ENCODE assay signal across 39 cellular contexts in genomic region chr1:202125611-202126010, GRCh38. TPM values are rescaled to one million over a fixed set of nuclear protein-coding genes. Genes with fewer than 3 reads are reported as not detected.
"Had no signal": no experiment of that assay in that cellular context is flagged by ENCODE, and none has a peak within 500 bp of the region (broad histone marks: within the 10 kb centered on the region; RNA-seq: fewer than 3 reads in every experiment).

No MANE protein-coding gene starts in this region.

- H3K27me3 Mint-ChIP-seq: activated CD4-positive, alpha-beta memory T cell treated with anti-CD3 and anti-CD28 coated beads for 36 hours; activated CD4-positive, alpha-beta T cell treated with anti-CD3 and anti-CD28 coated beads for 36 hours; brain had no signal

- H3K4me3 ChIP-seq: adrenal gland, ascending aorta, breast epithelium, cardiac muscle cell, esophagus squamous epithelium, gastroesophageal sphincter, heart right ventricle had no signal

- H3K36me3 Mint-ChIP-seq: activated CD4-positive, alpha-beta memory T cell treated with anti-CD3 and anti-CD28 coated beads for 36 hours; activated CD8-positive, alpha-beta memory T cell treated with anti-CD3 and anti-CD28 coated beads, Interleukin-2, amount 10 ng/mL, durations not matched to agents 7 days and 5 days; activated naive CD4-positive, alpha-beta T cell treated with anti-CD3 and anti-CD28 coated beads, Interleukin-2, amount 50 U/mL, for 24 hours; activated naive CD8-positive, alpha-beta T cell treated with anti-CD3 and anti-CD28 coated beads for 36 hours; brain; T-cell had no signal

- H3K9me3 Mint-ChIP-seq: activated CD4-positive, alpha-beta memory T cell treated with anti-CD3 and anti-CD28 coated beads for 36 hours; activated CD4-positive, alpha-beta T cell treated with anti-CD3 and anti-CD28 coated beads, Interleukin-2, amount 10 ng/mL, durations not matched to agents 24 days and 14 days; activated naive CD4-positive, alpha-beta T cell treated with anti-CD3 and anti-CD28 coated beads for 36 hours; activated naive CD4-positive, alpha-beta T cell treated with anti-CD3 and anti-CD28 coated beads, Interleukin-2, amount 50 U/mL, for 24 hours; activated naive CD8-positive, alpha-beta T cell treated with anti-CD3 and anti-CD28 coated beads for 36 hours; activated naive CD8-positive, alpha-beta T cell treated with anti-CD3 and anti-CD28 coated beads, Interleukin-2, amount 50 U/mL, for 24 hours; activated T-helper 1 cell treated with anti-CD3 and anti-CD28 coated beads, Interleukin-12 subunit alpha, Interleukin-12 subunit beta, Interleukin-2, Interleukin-4 antibody, amounts not matched to agents 30 ng/mL and 10 ng/mL and 1 ng/mL, durations not matched to agents 14 hours and 24 hours and 36 hours; activated T-helper 2 cell treated with anti-CD3 and anti-CD28 coated beads, Interferon-gamma antibody, Interleukin-2, Interleukin-4, amounts not matched to agents 10 μg/mL and 5 μg/mL and 100 μg/mL, durations not matched to agents 14 hours and 24 hours and 36 hours; central memory CD8-positive, alpha-beta T cell; T-cell; T-helper 2 cell treated with Interferon-gamma antibody and Interleukin-4, amounts not matched to agents 5 μg/mL and 100 μg/mL, for 36 hours had no signal

- ATAC-seq: activated CD4-positive, alpha-beta T cell treated with anti-CD3 and anti-CD28 coated beads for 36 hours; activated CD8-positive, alpha-beta memory T cell treated with anti-CD3 and anti-CD28 coated beads, Interleukin-2, amount 10 ng/mL, durations not matched to agents 7 days and 5 days; activated CD8-positive, alpha-beta T cell treated with anti-CD3 and anti-CD28 coated beads, Interleukin-2, amount 10 ng/mL, durations not matched to agents 7 days and 5 days; activated naive CD8-positive, alpha-beta T cell treated with anti-CD3 and anti-CD28 coated beads, Interleukin-2, amount 50 U/mL, for 24 hours; gastroesophageal sphincter; heart right ventricle; T-cell; T-helper 17 cell had no signal

- H3K9me3 ChIP-seq: adrenal gland, ascending aorta, breast epithelium, esophagus squamous epithelium, gastroesophageal sphincter, heart right ventricle had no signal

- H3K27me3 ChIP-seq: adrenal gland, ascending aorta, breast epithelium, cardiac muscle cell, esophagus squamous epithelium, gastroesophageal sphincter, heart right ventricle had no signal

- DNase-seq: activated CD4-positive, alpha-beta memory T cell treated with anti-CD3 and anti-CD28 coated beads for 36 hours; activated CD4-positive, alpha-beta T cell treated with anti-CD3 and anti-CD28 coated beads for 36 hours; activated CD4-positive, alpha-beta T cell treated with anti-CD3 and anti-CD28 coated beads, Interleukin-2, amount 10 ng/mL, durations not matched to agents 24 days and 14 days; activated CD4-positive, CD25-positive, alpha-beta regulatory T cell; activated CD4-positive, CD25-positive, alpha-beta regulatory T cell treated with anti-CD3 and anti-CD28 coated beads, Interleukin-2, amount 50 U/mL, for 72 hours; activated CD8-positive, alpha-beta memory T cell treated with anti-CD3 and anti-CD28 coated beads, Interleukin-2, amount 10 ng/mL, durations not matched to agents 7 days and 5 days; activated CD8-positive, alpha-beta memory T cell treated with anti-CD3 and anti-CD28 coated beads, Interleukin-2, amount 50 U/mL, for 4 hours; activated CD8-positive, alpha-beta T cell treated with anti-CD3 and anti-CD28 coated beads, Interleukin-2, amount 10 ng/mL, durations not matched to agents 7 days and 5 days; activated effector memory CD4-positive, alpha-beta T cell treated with anti-CD3 and anti-CD28 coated beads, Interleukin-2, amount 50 U/mL, for 16 hours; activated naive CD4-positive, alpha-beta T cell treated with anti-CD3 and anti-CD28 coated beads for 36 hours; activated naive CD8-positive, alpha-beta T cell treated with anti-CD3 and anti-CD28 coated beads for 36 hours; activated naive CD8-positive, alpha-beta T cell treated with anti-CD3 and anti-CD28 coated beads, Interleukin-2, amount 50 U/mL, for 24 hours; activated T-cell treated with anti-CD3 and anti-CD28 coated beads, Interleukin-2, amount 50 U/mL, for 1 hour; activated T-cell treated with anti-CD3 and anti-CD28 coated beads, Interleukin-2, amount 50 U/mL, for 48 hours; adrenal gland; cortex of kidney; dermis blood vessel endothelial cell; effector CD8-positive, alpha-beta T cell; esophagus squamous epithelium; foreskin melanocyte; heart right ventricle; T-cell; T-helper 17 cell; T1000 had no signal

- H3K36me3 ChIP-seq: adrenal gland, ascending aorta, breast epithelium, cardiac muscle cell, esophagus squamous epithelium, gastroesophageal sphincter, heart right ventricle had no signal

- H3K27ac Mint-ChIP-seq: activated CD4-positive, alpha-beta memory T cell treated with anti-CD3 and anti-CD28 coated beads for 36 hours; activated CD4-positive, alpha-beta T cell treated with anti-CD3 and anti-CD28 coated beads for 36 hours; activated CD4-positive, alpha-beta T cell treated with anti-CD3 and anti-CD28 coated beads, Interleukin-2, amount 10 ng/mL, durations not matched to agents 24 days and 14 days; activated CD8-positive, alpha-beta memory T cell treated with anti-CD3 and anti-CD28 coated beads, Interleukin-2, amount 10 ng/mL, durations not matched to agents 7 days and 5 days; activated CD8-positive, alpha-beta T cell treated with anti-CD3 and anti-CD28 coated beads, Interleukin-2, amount 10 ng/mL, durations not matched to agents 7 days and 5 days; activated naive CD4-positive, alpha-beta T cell treated with anti-CD3 and anti-CD28 coated beads for 36 hours; activated naive CD4-positive, alpha-beta T cell treated with anti-CD3 and anti-CD28 coated beads, Interleukin-2, amount 50 U/mL, for 24 hours; activated naive CD8-positive, alpha-beta T cell treated with anti-CD3 and anti-CD28 coated beads for 36 hours; activated naive CD8-positive, alpha-beta T cell treated with anti-CD3 and anti-CD28 coated beads, Interleukin-2, amount 50 U/mL, for 24 hours; activated T-helper 1 cell treated with anti-CD3 and anti-CD28 coated beads, Interleukin-12 subunit alpha, Interleukin-12 subunit beta, Interleukin-2, Interleukin-4 antibody, amounts not matched to agents 30 ng/mL and 10 ng/mL and 1 ng/mL, durations not matched to agents 14 hours and 24 hours and 36 hours; activated T-helper 2 cell treated with anti-CD3 and anti-CD28 coated beads, Interferon-gamma antibody, Interleukin-2, Interleukin-4, amounts not matched to agents 10 μg/mL and 5 μg/mL and 100 μg/mL, durations not matched to agents 14 hours and 24 hours and 36 hours; T-cell; T-helper 17 cell; T-helper 2 cell treated with Interferon-gamma antibody and Interleukin-4, amounts not matched to agents 5 μg/mL and 100 μg/mL, for 36 hours had no signal

- H3K4me1 Mint-ChIP-seq: activated CD4-positive, alpha-beta T cell treated with anti-CD3 and anti-CD28 coated beads for 36 hours; activated CD4-positive, alpha-beta T cell treated with anti-CD3 and anti-CD28 coated beads, Interleukin-2, amount 10 ng/mL, durations not matched to agents 24 days and 14 days; activated CD8-positive, alpha-beta memory T cell treated with anti-CD3 and anti-CD28 coated beads, Interleukin-2, amount 10 ng/mL, durations not matched to agents 7 days and 5 days; activated naive CD4-positive, alpha-beta T cell treated with anti-CD3 and anti-CD28 coated beads, Interleukin-2, amount 50 U/mL, for 24 hours; activated naive CD8-positive, alpha-beta T cell treated with anti-CD3 and anti-CD28 coated beads for 36 hours; activated naive CD8-positive, alpha-beta T cell treated with anti-CD3 and anti-CD28 coated beads, Interleukin-2, amount 50 U/mL, for 24 hours; central memory CD8-positive, alpha-beta T cell had no signal

- H3K4me3 Mint-ChIP-seq: activated CD4-positive, alpha-beta memory T cell treated with anti-CD3 and anti-CD28 coated beads for 36 hours; activated CD4-positive, alpha-beta T cell treated with anti-CD3 and anti-CD28 coated beads for 36 hours; activated CD4-positive, alpha-beta T cell treated with anti-CD3 and anti-CD28 coated beads, Interleukin-2, amount 10 ng/mL, durations not matched to agents 24 days and 14 days; activated CD8-positive, alpha-beta memory T cell treated with anti-CD3 and anti-CD28 coated beads, Interleukin-2, amount 10 ng/mL, durations not matched to agents 7 days and 5 days; activated CD8-positive, alpha-beta T cell treated with anti-CD3 and anti-CD28 coated beads, Interleukin-2, amount 10 ng/mL, durations not matched to agents 7 days and 5 days; activated naive CD4-positive, alpha-beta T cell treated with anti-CD3 and anti-CD28 coated beads for 36 hours; activated naive CD4-positive, alpha-beta T cell treated with anti-CD3 and anti-CD28 coated beads, Interleukin-2, amount 50 U/mL, for 24 hours; activated naive CD8-positive, alpha-beta T cell treated with anti-CD3 and anti-CD28 coated beads for 36 hours; activated naive CD8-positive, alpha-beta T cell treated with anti-CD3 and anti-CD28 coated beads, Interleukin-2, amount 50 U/mL, for 24 hours; activated T-helper 1 cell treated with anti-CD3 and anti-CD28 coated beads, Interleukin-12 subunit alpha, Interleukin-12 subunit beta, Interleukin-2, Interleukin-4 antibody, amounts not matched to agents 30 ng/mL and 10 ng/mL and 1 ng/mL, durations not matched to agents 14 hours and 24 hours and 36 hours; central memory CD8-positive, alpha-beta T cell; T-cell; T-helper 17 cell; T-helper 2 cell treated with Interferon-gamma antibody and Interleukin-4, amounts not matched to agents 5 μg/mL and 100 μg/mL, for 36 hours had no signal

- H3K27ac ChIP-seq: adrenal gland, ascending aorta, cardiac muscle cell, epithelial cell of prostate, esophagus squamous epithelium, heart right ventricle had no signal

RNA-seq across cellular contexts. Expression of gene GPR37L1, which starts 2.9 kb away (rescaled TPM):
- total RNA-seq: activated CD4-positive, alpha-beta memory T cell treated with anti-CD3 and anti-CD28 coated beads for 36 hours; activated CD4-positive, alpha-beta T cell treated with anti-CD3 and anti-CD28 coated beads for 36 hours; activated CD4-positive, alpha-beta T cell treated with anti-CD3 and anti-CD28 coated beads, Interleukin-2, amount 10 ng/mL, durations not matched to agents 24 days and 14 days; activated CD8-positive, alpha-beta memory T cell treated with anti-CD3 and anti-CD28 coated beads for 36 hours; activated CD8-positive, alpha-beta memory T cell treated with anti-CD3 and anti-CD28 coated beads, Interleukin-2, amount 10 ng/mL, durations not matched to agents 7 days and 5 days; activated CD8-positive, alpha-beta T cell treated with anti-CD3 and anti-CD28 coated beads, Interleukin-2, amount 10 ng/mL, durations not matched to agents 7 days and 5 days; activated naive CD4-positive, alpha-beta T cell treated with anti-CD3 and anti-CD28 coated beads for 36 hours; activated naive CD8-positive, alpha-beta T cell treated with anti-CD3 and anti-CD28 coated beads for 36 hours; activated T-helper 1 cell treated with anti-CD3 and anti-CD28 coated beads, Interleukin-12 subunit alpha, Interleukin-12 subunit beta, Interleukin-2, Interleukin-4 antibody, amounts not matched to agents 30 ng/mL and 10 ng/mL and 1 ng/mL, durations not matched to agents 14 hours and 24 hours and 36 hours; activated T-helper 2 cell treated with anti-CD3 and anti-CD28 coated beads, Interferon-gamma antibody, Interleukin-2, Interleukin-4, amounts not matched to agents 10 μg/mL and 5 μg/mL and 100 μg/mL, durations not matched to agents 14 hours and 24 hours and 36 hours; ascending aorta; breast epithelium; cardiac muscle cell; dermis blood vessel endothelial cell; endothelial cell of umbilical vein; fibroblast of lung; T-cell; T-helper 17 cell had no signal

RNA-seq across cellular contexts. Expression of gene PTPN7, which starts 34.8 kb away (rescaled TPM):
- total RNA-seq: ascending aorta, cardiac muscle cell, fibroblast of lung, fibroblast of villous mesenchyme had no signal
